ENCODE assay signal across 13 cellular contexts in the genomic region with DNA sequence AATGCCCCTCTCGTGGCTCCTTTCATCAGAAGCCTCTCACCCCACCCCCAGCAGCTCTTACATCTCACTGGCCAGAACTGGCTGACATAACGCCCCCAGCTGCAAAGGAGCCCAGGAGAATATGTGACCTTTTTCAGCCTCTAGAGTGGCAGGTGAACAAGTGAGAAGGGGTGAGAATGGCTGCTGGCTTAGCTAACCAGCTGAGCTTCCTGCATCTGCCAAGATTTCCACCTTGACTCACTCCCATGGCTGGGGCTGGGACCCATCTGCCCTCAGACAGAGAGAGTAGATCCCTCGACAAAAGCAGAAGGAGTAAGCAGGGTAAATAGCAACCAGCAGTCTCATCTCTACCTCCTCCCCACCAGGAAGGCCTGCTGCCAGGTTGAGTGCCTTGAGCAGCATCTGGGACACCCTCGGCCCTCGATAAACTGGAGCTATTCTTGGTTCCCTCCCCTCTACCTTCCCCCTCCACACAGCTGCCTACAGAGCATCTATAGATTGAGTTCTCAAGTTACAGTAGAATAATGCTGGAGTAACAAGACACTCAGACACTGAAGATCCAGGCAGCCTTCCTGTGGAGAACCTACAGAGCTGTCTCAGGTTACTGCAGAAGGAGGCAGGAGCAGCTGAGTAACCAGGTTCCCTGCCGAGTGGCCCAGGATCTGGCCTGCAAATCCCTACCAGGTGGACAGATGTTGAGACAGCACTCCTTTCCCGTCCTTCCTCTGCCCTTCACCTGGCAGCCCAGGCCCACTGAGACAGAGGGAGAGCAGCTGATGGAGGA. TPM values are rescaled to one million over a fixed set of nuclear protein-coding genes. Genes with fewer than 3 reads are reported as not detected.
DNase-seq lines count a peak whose midpoint lies in the region; ATAC-seq and TF ChIP-seq lines count a peak whose summit lies in the region.
"Had no signal": no experiment of that assay in that cellular context is flagged by ENCODE, and none has a peak within 500 bp of the region (broad histone marks: within the 10 kb centered on the region; RNA-seq: fewer than 3 reads in every experiment).

No MANE protein-coding gene starts in this region.

- ATAC-seq in T-helper 17 cell (no peak), HG03342 (IDR thresholded peaks at IDR 0.05; ENCODE audit: unreplicated experiment) (no peak), heart left ventricle (no peak)
- ATAC-seq: foreskin keratinocyte; right cardiac atrium; stimulated activated effector memory CD8-positive, alpha-beta T cell treated with anti-CD3 and anti-CD28 coated beads, Interleukin-12 subunit alpha, Interleukin-12 subunit beta, amount 100 ng/mL, for 72 hours had no signal

- H3K36me3 Mint-ChIP-seq in T-helper 17 cell (ENCODE audit: low read depth) (peaks cover 2% of the 10 kb centered on the region), nephron (ENCODE audit: low read depth) (no peaks in the 10 kb centered on the region)
- H3K36me3 Mint-ChIP-seq: stimulated activated effector memory CD8-positive, alpha-beta T cell treated with anti-CD3 and anti-CD28 coated beads, Interleukin-12 subunit alpha, Interleukin-12 subunit beta, amount 100 ng/mL, for 72 hours had no signal

- no peak for TF ChIP-seq CTCF in GM12865 (IDR thresholded peaks at IDR 0.05; ENCODE audit: insufficient read depth, low read depth, low read length, missing control alignments)
- no peak for TF ChIP-seq CTCF in nephron (IDR thresholded peaks at IDR 0.05; ENCODE audit: unreplicated experiment in 3 of 3)
- no peak for TF ChIP-seq CTCF in heart left ventricle (IDR thresholded peaks at IDR 0.05)

- H3K27me3 Mint-ChIP-seq in T-helper 17 cell: no peaks in the 10 kb centered on the region
- peaks cover 9% of the 10 kb centered on the region for H3K27me3 Mint-ChIP-seq in nephron (ENCODE audit: low read depth)

- peaks cover 0 to 4% (median 0%) of the 10 kb centered on the region in 12 donors for H3K4me1 ChIP-seq in heart left ventricle
- H3K4me1 ChIP-seq: foreskin keratinocyte had no signal

- H3K4me1 Mint-ChIP-seq in T-helper 17 cell (peaks cover 24% of the 10 kb centered on the region), nephron (peaks cover 31% of the 10 kb centered on the region)

- no peaks in the 10 kb centered on the region for H3K9me3 Mint-ChIP-seq in nephron
- H3K9me3 Mint-ChIP-seq: stimulated activated effector memory CD8-positive, alpha-beta T cell treated with anti-CD3 and anti-CD28 coated beads, Interleukin-12 subunit alpha, Interleukin-12 subunit beta, amount 100 ng/mL, for 72 hours had no signal

- no peaks in the 10 kb centered on the region for H3K36me3 ChIP-seq in heart left ventricle

- H3K27me3 ChIP-seq in heart left ventricle: peaks cover 0 to 4% (median 0%) of the 10 kb centered on the region in 9 donors
- H3K27me3 ChIP-seq: foreskin keratinocyte had no signal

- no peak overlapping the region for H3K4me3 Mint-ChIP-seq in T-helper 17 cell
- peak overlapping the region in 2 of 3 experiments; percentile 27 to 64 for H3K4me3 Mint-ChIP-seq in nephron
- H3K4me3 Mint-ChIP-seq: stimulated activated effector memory CD8-positive, alpha-beta T cell treated with anti-CD3 and anti-CD28 coated beads, Interleukin-12 subunit alpha, Interleukin-12 subunit beta, amount 100 ng/mL, for 72 hours had no signal

- H3K9me3 ChIP-seq in T-helper 17 cell (ENCODE audit: control insufficient read depth, low read length, poor library complexity, severe bottlenecking): no peaks in the 10 kb centered on the region
- no peaks in the 10 kb centered on the region for H3K9me3 ChIP-seq in heart left ventricle

- H3K4me3 ChIP-seq in GM12865 (ENCODE audit: low read depth, low read length): no peak overlapping the region
- no peak overlapping the region for H3K4me3 ChIP-seq in heart left ventricle

- WGBS in heart left ventricle, 4 donors: 49 to 64% (median 52%) methylated on average over 6 to 7 of the region's 7 CpGs

- DNase-seq in GM12865 (ENCODE audit: low read depth) (peak; percentile 55), NCI-H187 treated with DMSO at 0.1 percent for 48 hours (lab: John Stamatoyannopoulos, UW) (peak; percentile 99), T-helper 17 cell (no peak), NCI-H1048 (lab: John Stamatoyannopoulos, UW) (no peak), putamen (ENCODE audit: low spot score) (no peak), heart left ventricle (no peak)
- DNase-seq: foreskin keratinocyte, GF-D8, right cardiac atrium had no signal

- no peak overlapping the region for H3K27ac ChIP-seq in heart left ventricle
- H3K27ac ChIP-seq: foreskin keratinocyte had no signal

- peak overlapping the region; percentile 67 for H3K27ac Mint-ChIP-seq in T-helper 17 cell
- peak overlapping the region; percentile 89 to 99 (median 97) for H3K27ac Mint-ChIP-seq in nephron
- H3K27ac Mint-ChIP-seq: stimulated activated effector memory CD8-positive, alpha-beta T cell treated with anti-CD3 and anti-CD28 coated beads, Interleukin-12 subunit alpha, Interleukin-12 subunit beta, amount 100 ng/mL, for 72 hours had no signal

- intact Hi-C loops in heart left ventricle (cut with DNase I): no loop called here

- TF ChIP-seq POLR2A in heart left ventricle (IDR thresholded peaks at IDR 0.05): no peak

RNA-seq across cellular contexts. Expression of gene KASH5, which starts 15.5 kb away (rescaled TPM):
- under 1 TPM in 1 of 2 donors, not detected in 1; 0.86 TPM for total RNA-seq in T-helper 17 cell
- total RNA-seq in heart left ventricle: not detected
- not detected for polyA plus RNA-seq in heart left ventricle
- total RNA-seq: foreskin keratinocyte, right cardiac atrium had no signal
- polyA plus RNA-seq: foreskin keratinocyte, right cardiac atrium had no signal

RNA-seq across cellular contexts. Expression of gene PTH2, which starts 19.6 kb away (rescaled TPM):
- not detected for total RNA-seq in T-helper 17 cell
- not detected for total RNA-seq in heart left ventricle
- polyA plus RNA-seq in heart left ventricle: not detected
- total RNA-seq: foreskin keratinocyte, right cardiac atrium had no signal
- polyA plus RNA-seq: adipose tissue, foreskin keratinocyte, right cardiac atrium had no signal

RNA-seq across cellular contexts. Expression of gene GFY, which starts 21.6 kb away (rescaled TPM):
- not detected for total RNA-seq in T-helper 17 cell
- total RNA-seq in heart left ventricle: not detected
- under 1 TPM in 1 of 2 donors, not detected in 1; 0.12 TPM for polyA plus RNA-seq in heart left ventricle
- total RNA-seq: foreskin keratinocyte, right cardiac atrium had no signal
- polyA plus RNA-seq: adipose tissue, foreskin keratinocyte, right cardiac atrium had no signal

RNA-seq across cellular contexts. Expression of gene SLC17A7, which starts 37.7 kb away (rescaled TPM):
- total RNA-seq in T-helper 17 cell (not detected), heart left ventricle (1 to 10 TPM in 4 of 9 donors, under 1 TPM in 5; 0.46 to 1.6 (median 0.89) TPM)
- polyA plus RNA-seq in heart left ventricle: 1 to 10 TPM in 1 of 2 donors, under 1 TPM in 1; 0.64 to 1.1 TPM
- total RNA-seq: foreskin keratinocyte had no signal

RNA-seq across cellular contexts. Expression of gene DKKL1, which starts 39.9 kb away (rescaled TPM):
- total RNA-seq in T-helper 17 cell: not detected
- under 1 TPM in 1 of 9 donors, not detected in 8; 0.51 TPM for total RNA-seq in heart left ventricle
- under 1 TPM in 1 of 2 donors, not detected in 1; 0.24 TPM for polyA plus RNA-seq in heart left ventricle

Comparison
In these comparisons a context has a peak if more than half of its experiments do, and no peak if none do; other contexts are left out.
1. DNase-seq: peak in GM12865 (single experiment) and NCI-H187 treated with DMSO at 0.1 percent for 48 hours (single experiment); none in T-helper 17 cell (0 of 3), NCI-H1048 (single experiment), putamen (single experiment) and heart left ventricle (0 of 5).